Comparison of ENCODE assay signal across 27 cellular contexts in the genomic region with DNA sequence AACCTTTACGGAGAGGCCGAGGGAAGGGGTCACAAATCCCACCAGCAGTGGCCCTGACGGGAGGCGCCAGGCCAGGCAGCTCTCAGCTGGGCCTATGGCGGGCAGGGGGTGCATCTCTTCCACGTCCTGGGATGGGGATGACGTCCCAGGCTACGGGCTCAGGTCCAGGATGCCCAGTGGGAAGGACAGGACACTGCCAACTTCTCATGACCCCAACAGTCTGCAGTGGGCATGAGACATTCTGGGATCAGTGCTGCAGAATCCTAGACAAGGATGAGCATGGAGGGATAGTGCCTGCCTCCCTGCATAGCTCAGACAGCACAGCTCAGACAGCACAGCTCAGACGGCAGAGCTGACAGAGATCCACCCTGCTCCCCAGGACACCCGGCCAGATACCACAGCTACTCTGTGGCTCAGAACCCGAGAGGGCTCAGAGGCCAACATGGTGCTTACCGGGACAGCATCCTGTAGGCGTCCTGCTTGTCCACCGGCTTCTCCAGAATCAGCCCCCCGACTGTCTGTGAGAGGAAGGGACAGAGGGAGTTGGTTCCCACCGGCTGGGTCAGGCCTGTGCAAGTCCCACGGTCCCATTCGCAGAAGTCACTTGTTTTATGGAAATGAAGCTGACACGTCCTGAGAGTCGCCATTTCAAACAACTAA. TPM values are rescaled to one million over a fixed set of nuclear protein-coding genes. Genes with fewer than 3 reads are reported as not detected.
DNase-seq lines count a peak whose midpoint lies in the region; ATAC-seq, FAIRE-seq and TF ChIP-seq lines count a peak whose summit lies in the region.
"Had no signal": no experiment of that assay in that cellular context is flagged by ENCODE, and none has a peak within 500 bp of the region (broad histone marks: within the 10 kb centered on the region; RNA-seq: fewer than 3 reads in every experiment).

No MANE protein-coding gene starts in this region.

- no TSS peak for BruUV-seq in GM12878 (replicated peaks; lab: Mats Ljungman, UMichigan)

- H3K4me1 Mint-ChIP-seq in stimulated activated naive CD8-positive, alpha-beta T cell treated with anti-CD3 and anti-CD28 coated beads, Interleukin-15, amount 100 ng/mL, for 72 hours = no peaks in the 10 kb centered on the region
- no peaks in the 10 kb centered on the region for H3K4me1 Mint-ChIP-seq in stimulated activated naive B cell treated with anti-CD40 and anti-IgM and Interleukin-4, amounts not matched to agents 10 μg/mL and 1 μg/mL and 100 μg/mL, for 72 hours
- H3K4me1 Mint-ChIP-seq: memory B cell had no signal

- CTCF ChIA-PET in GM12878 (lab: Yijun Ruan, JAX) = no interaction called here

- H3K4me3 Mint-ChIP-seq in stimulated activated naive CD8-positive, alpha-beta T cell treated with anti-CD3 and anti-CD28 coated beads, Interleukin-15, amount 100 ng/mL, for 72 hours = no peak overlapping the region
- no peak overlapping the region for H3K4me3 Mint-ChIP-seq in stimulated activated naive B cell treated with anti-CD40 and anti-IgM and Interleukin-4, amounts not matched to agents 10 μg/mL and 1 μg/mL and 100 μg/mL, for 72 hours
- H3K4me3 Mint-ChIP-seq: activated CD4-positive, alpha-beta memory T cell treated with anti-CD3 and anti-CD28 coated beads for 36 hours; CD8-positive, alpha-beta memory T cell; memory B cell; naive B cell; T-helper 1 cell treated with Interleukin-12 subunit alpha and Interleukin-12 subunit beta and Interleukin-4 antibody, amounts not matched to agents 30 μg/mL and 1 μg/mL, for 36 hours had no signal

- TF ChIP-seq RAD21 in GM12878 (IDR thresholded peaks at IDR 0.05; ENCODE audit: insufficient read depth, low read depth, low read length) = no peak

- H3K4me1 ChIP-seq in GM12878 (ENCODE audit: control insufficient read depth, insufficient read depth, low read length) = no peaks in the 10 kb centered on the region
- H3K4me1 ChIP-seq in mucosa of descending colon (ENCODE audit: low read depth) = no peaks in the 10 kb centered on the region
- H3K4me1 ChIP-seq: breast epithelium, transverse colon had no signal

- in situ Hi-C loops in GM12878 (cut with MboI) = no loop called here

- no peak overlapping the region for H3K4me2 ChIP-seq in GM12878 (ENCODE audit: control insufficient read depth, insufficient read depth)

- no peak overlapping the region for H2AFZ ChIP-seq in GM12878 (ENCODE audit: control insufficient read depth, low read depth, low read length)

- POLR2A ChIA-PET in GM12878 (lab: Charles Lee) = no interaction called here

- H3K9me3 ChIP-seq in GM12878 (replicated peaks; ENCODE audit: control insufficient read depth, insufficient read depth, low read length) (no peaks in the 10 kb centered on the region; the same call in 2 of the 3 replicates), mucosa of descending colon (no peaks in the 10 kb centered on the region), MG63 (no peaks in the 10 kb centered on the region)
- H3K9me3 ChIP-seq: breast epithelium, transverse colon had no signal

- no peak overlapping the region for H3K9ac ChIP-seq in GM12878 (ENCODE audit: control insufficient read depth, insufficient read depth, low read length)

- DNase-seq in stimulated activated naive CD8-positive, alpha-beta T cell treated with anti-CD3 and anti-CD28 coated beads, Interleukin-15, Interleukin-2, amounts not matched to agents 100 U/mL and 50 U/mL, for 24 hours = peak; percentile 1
- no peak for DNase-seq in stimulated activated naive CD8-positive, alpha-beta T cell treated with anti-CD3 and anti-CD28 coated beads, Interleukin-15, amount 100 ng/mL, for 72 hours
- DNase-seq in GM12878 (ENCODE audit: low read depth, low spot score) (no peak), mucosa of descending colon (peak in 2 of 3 donors; percentile 13 to 34), HTR-8/SVneo (ENCODE audit: insufficient read length, low spot score) (no peak), MG63 (no peak)
- DNase-seq in stimulated activated naive B cell treated with anti-CD40 and anti-IgM and Interleukin-4, amounts not matched to agents 10 μg/mL and 1 μg/mL and 100 μg/mL, for 72 hours = no peak
- no peak for DNase-seq in central memory CD4-positive, alpha-beta T cell
- DNase-seq: activated CD4-positive, alpha-beta memory T cell treated with anti-CD3 and anti-CD28 coated beads for 36 hours; dermis blood vessel endothelial cell; DMS79 treated with DMSO at 0.1 percent for 48 hours; foreskin melanocyte; hippocampal formation; naive B cell; NCI-H187; NCI-H2227 treated with DMSO at 0.1 percent for 48 hours; NCI-H748 treated with DMSO at 0.1 percent for 48 hours; stimulated activated CD4-positive, alpha-beta T cell treated with anti-CD3 and anti-CD28 coated beads, Interleukin-1b, Interleukin-23, amount 100 ng/mL, for 48 hours; stimulated activated naive CD4-positive, alpha-beta T cell; transverse colon had no signal

- no peak for FAIRE-seq in GM12878 (lab: Jason Lieb, UNC)
- FAIRE-seq in HTR-8/SVneo (lab: Jason Lieb, UNC) = no peak
- FAIRE-seq: K562 had no signal

- H3K27me3 Mint-ChIP-seq in stimulated activated naive CD8-positive, alpha-beta T cell treated with anti-CD3 and anti-CD28 coated beads, Interleukin-15, amount 100 ng/mL, for 72 hours = no peaks in the 10 kb centered on the region
- no peaks in the 10 kb centered on the region for H3K27me3 Mint-ChIP-seq in stimulated activated naive B cell treated with anti-CD40 and anti-IgM and Interleukin-4, amounts not matched to agents 10 μg/mL and 1 μg/mL and 100 μg/mL, for 72 hours
- H3K27me3 Mint-ChIP-seq: activated CD4-positive, alpha-beta memory T cell treated with anti-CD3 and anti-CD28 coated beads for 36 hours; memory B cell; naive B cell had no signal

- 81% methylated on average over 20 of the region's 20 CpGs for WGBS in GM12878 (ENCODE audit: insufficient coverage, insufficient replicate concordance, low lambda C conversion rate, missing lambda C conversion rate)

- H3K27ac ChIP-seq in GM12878 (ENCODE audit: control insufficient read depth, insufficient read depth) = no peak overlapping the region
- H3K27ac ChIP-seq: breast epithelium, epithelial cell of prostate, ovary, transverse colon had no signal

- TF ChIP-seq POLR2A in GM12878 (IDR thresholded peaks at IDR 0.05; ENCODE audit: low read depth, low read length) = peak; percentile 59; the same call in 1 of the 2 replicates

- H3K27ac Mint-ChIP-seq in stimulated activated naive CD8-positive, alpha-beta T cell treated with anti-CD3 and anti-CD28 coated beads, Interleukin-15, amount 100 ng/mL, for 72 hours = no peak overlapping the region
- no peak overlapping the region for H3K27ac Mint-ChIP-seq in stimulated activated naive B cell treated with anti-CD40 and anti-IgM and Interleukin-4, amounts not matched to agents 10 μg/mL and 1 μg/mL and 100 μg/mL, for 72 hours
- H3K27ac Mint-ChIP-seq: activated CD4-positive, alpha-beta memory T cell treated with anti-CD3 and anti-CD28 coated beads for 36 hours; CD8-positive, alpha-beta memory T cell; memory B cell; T-helper 1 cell treated with Interleukin-12 subunit alpha and Interleukin-12 subunit beta and Interleukin-4 antibody, amounts not matched to agents 30 μg/mL and 1 μg/mL, for 36 hours had no signal

- intact Hi-C loops in GM12878 (cut with micrococcal nuclease; ENCODE audit: unreplicated experiment) = no loop called here
- intact Hi-C loops in mucosa of descending colon (cut with DNase I, micrococcal nuclease) = no loop called here

- H3K36me3 ChIP-seq in GM12878 (ENCODE audit: control insufficient read depth in 2 of 2, insufficient read depth in 2 of 2, low read length in 1 of 2) (peaks cover 22 to 29% of the 10 kb centered on the region in 2 experiments; a peak in 3 of 4 replicates), mucosa of descending colon (ENCODE audit: low read depth) (no peaks in the 10 kb centered on the region), MG63 (peaks cover 29% of the 10 kb centered on the region)
- H3K36me3 ChIP-seq: breast epithelium, ovary had no signal

- no peak for TF ChIP-seq EP300 in GM12878 (IDR thresholded peaks at IDR 0.05; ENCODE audit: borderline replicate concordance in 1 of 2, control insufficient read depth in 1 of 2, low read depth in 2 of 2, low read length in 2 of 2)

- H3K9me3 Mint-ChIP-seq in stimulated activated naive CD8-positive, alpha-beta T cell treated with anti-CD3 and anti-CD28 coated beads, Interleukin-15, amount 100 ng/mL, for 72 hours = peaks cover 6 to 7% of the 10 kb centered on the region in 2 donors
- H3K9me3 Mint-ChIP-seq in stimulated activated naive B cell treated with anti-CD40 and anti-IgM and Interleukin-4, amounts not matched to agents 10 μg/mL and 1 μg/mL and 100 μg/mL, for 72 hours = no peaks in the 10 kb centered on the region
- H3K9me3 Mint-ChIP-seq: CD8-positive, alpha-beta memory T cell; memory B cell; T-helper 1 cell treated with Interleukin-12 subunit alpha and Interleukin-12 subunit beta and Interleukin-4 antibody, amounts not matched to agents 30 μg/mL and 1 μg/mL, for 36 hours had no signal

- RAD21 ChIA-PET in GM12878 (lab: Charles Lee; ENCODE audit: unreplicated experiment) = no interaction called here

- SMC1A ChIA-PET in GM12878 (lab: Charles Lee; ENCODE audit: uncharacterized antibody, unreplicated experiment) = no interaction called here

- no peaks in the 10 kb centered on the region for H4K20me1 ChIP-seq in GM12878 (ENCODE audit: control insufficient read depth, insufficient read depth)

- no peaks in the 10 kb centered on the region for H3K79me2 ChIP-seq in GM12878 (ENCODE audit: control insufficient read depth, insufficient read depth, low read length)

- peaks cover 50 to 70% of the 10 kb centered on the region in 2 donors for H3K36me3 Mint-ChIP-seq in stimulated activated naive B cell treated with anti-CD40 and anti-IgM and Interleukin-4, amounts not matched to agents 10 μg/mL and 1 μg/mL and 100 μg/mL, for 72 hours

- H3K4me3 ChIP-seq in GM12878 = no peak overlapping the region
- no peak overlapping the region for H3K4me3 ChIP-seq in mucosa of descending colon
- no peak overlapping the region for H3K4me3 ChIP-seq in MG63
- H3K4me3 ChIP-seq: breast epithelium, K562, ovary, transverse colon had no signal

- no peak for TF ChIP-seq CTCF in GM12878 (IDR thresholded peaks at IDR 0.05 in 2 of 3, conservative IDR thresholded peaks at IDR 0.05 in 1 of 3; ENCODE audit: control insufficient read depth in 2 of 3, extremely low read depth in 1 of 3, insufficient read depth in 1 of 3, low read depth in 3 of 3, low read length in 3 of 3)
- TF ChIP-seq CTCF in mucosa of descending colon (IDR thresholded peaks at IDR 0.05) = no peak

- ATAC-seq in stimulated activated naive CD8-positive, alpha-beta T cell treated with anti-CD3 and anti-CD28 coated beads, Interleukin-15, Interleukin-2, amounts not matched to agents 100 U/mL and 50 U/mL, for 24 hours = no peak
- ATAC-seq in stimulated activated naive CD8-positive, alpha-beta T cell treated with anti-CD3 and anti-CD28 coated beads, Interleukin-15, amount 100 ng/mL, for 72 hours = no peak
- ATAC-seq in GM12878 (peak; percentile 40), mucosa of descending colon (no peak)
- no peak for ATAC-seq in stimulated activated naive B cell treated with anti-CD40 and anti-IgM and Interleukin-4, amounts not matched to agents 10 μg/mL and 1 μg/mL and 100 μg/mL, for 72 hours (replicated peaks)
- ATAC-seq: K562 had no signal

- H3K27me3 ChIP-seq in GM12878 (replicated peaks in 1 of 2; ENCODE audit: control insufficient read depth in 2 of 2, insufficient read depth in 2 of 2, low read length in 1 of 2) (no peaks in the 10 kb centered on the region), MG63 (no peaks in the 10 kb centered on the region)
- H3K27me3 ChIP-seq: breast epithelium, ovary, transverse colon had no signal

RNA-seq across cellular contexts. Expression of gene ASMTL, which starts 17.3 kb away (rescaled TPM):
- 32.4 and 34.7 TPM in 2 replicates for total RNA-seq in GM12878 (2013; cell fraction: nucleolus; rRNA removed)
- total RNA-seq in GM12878 (2014; rRNA removed) (21.7 and 32.2 TPM in 2 replicates), GM12878 (2014; rRNA removed; fragmentation: Illumina TruSeq; extraction: Trizol) (15.5 and 18.1 TPM in 2 replicates), GM12878 (2021) (46.6 and 46.8 TPM in 2 replicates), mucosa of descending colon (10 to 100 TPM; 15.6 to 32.0 (median 18.8) TPM)
- polyA plus RNA-seq in GM12878 (2011; ENCODE audit: low read depth) = 14.8 TPM
- polyA plus RNA-seq in GM12878 (2011; rRNA removed) (24.5 and 51.9 TPM in 2 replicates), GM12878 (2014; fragmentation: Illumina TruSeq; extraction: Trizol) (8.5 and 14.3 TPM in 2 replicates), GM12878 (2014; fragmentation: Nextera tagmentation; extraction: Ambion mirVana) (1 to 10 TPM; 1.6 to 3.8 TPM), GM12878 (2014; rRNA removed) (44.6 and 48.4 TPM in 2 replicates), GM12878 (2016; fragmentation: Nextera tagmentation; extraction: Ambion mirVana) (10 to 100 TPM; 32.1 to 34.4 TPM)
- 54.2 and 67.8 TPM in 2 replicates for polyA plus RNA-seq in GM12878 (2011; cell fraction: cytosol; rRNA removed)
- polyA plus RNA-seq in GM12878 (2011; cell fraction: nucleus; rRNA removed) = 97.6 and 127 TPM in 2 replicates
- 42.3 and 47.5 TPM in 2 replicates for polyA plus RNA-seq in GM12878 (2012)
- polyA minus RNA-seq in GM12878 (2011; rRNA and poly(A)+ RNA removed) = 31.2 and 53.8 TPM in 2 replicates
- polyA minus RNA-seq in GM12878 (2011; cell fraction: cytosol; rRNA and poly(A)+ RNA removed) = 20.7 and 21.2 TPM in 2 replicates
- polyA minus RNA-seq in GM12878 (2011; cell fraction: nucleus; rRNA and poly(A)+ RNA removed) = 17.2 and 27.9 TPM in 2 replicates
- 29.3 and 60.9 TPM in 2 replicates for total RNA-seq in MG63 (2014; rRNA removed; shearing (Covaris generic); ENCODE audit: low replicate concordance)

RNA-seq across cellular contexts. Expression of gene SLC25A6, which starts 43.5 kb away (rescaled TPM):
- 200 and 249 TPM in 2 replicates for total RNA-seq in GM12878 (2013; cell fraction: nucleolus; rRNA removed)
- total RNA-seq in GM12878 (2014; rRNA removed) = 225 and 293 TPM in 2 replicates
- 261 and 287 TPM in 2 replicates for total RNA-seq in GM12878 (2014; rRNA removed; fragmentation: Illumina TruSeq; extraction: Trizol)
- 632 and 654 TPM in 2 replicates for total RNA-seq in GM12878 (2021)
- 286 TPM for polyA plus RNA-seq in GM12878 (2011; ENCODE audit: low read depth)
- polyA plus RNA-seq in GM12878 (2011; rRNA removed) = 157 and 352 TPM in 2 replicates
- polyA plus RNA-seq in GM12878 (2011; cell fraction: cytosol; rRNA removed) = 683 and 869 TPM in 2 replicates
- polyA plus RNA-seq in GM12878 (2011; cell fraction: nucleus; rRNA removed) = 295 and 304 TPM in 2 replicates
- polyA plus RNA-seq in GM12878 (2012) = 757 and 810 TPM in 2 replicates
- polyA plus RNA-seq in GM12878 (2014; fragmentation: Illumina TruSeq; extraction: Trizol) = 34.2 and 187 TPM in 2 replicates
- 100 to 1,000 TPM in 1 of 2 experiments, 10 to 100 TPM in 1; 61.9 to 127 TPM for polyA plus RNA-seq in GM12878 (2014; fragmentation: Nextera tagmentation; extraction: Ambion mirVana)
- 642 and 753 TPM in 2 replicates for polyA plus RNA-seq in GM12878 (2014; rRNA removed)
- polyA plus RNA-seq in GM12878 (2016; fragmentation: Nextera tagmentation; extraction: Ambion mirVana) = 100 to 1,000 TPM; 447 to 454 TPM
- polyA minus RNA-seq in GM12878 (2011; rRNA and poly(A)+ RNA removed) = 274 and 515 TPM in 2 replicates
- 253 and 254 TPM in 2 replicates for polyA minus RNA-seq in GM12878 (2011; cell fraction: cytosol; rRNA and poly(A)+ RNA removed)
- 107 and 179 TPM in 2 replicates for polyA minus RNA-seq in GM12878 (2011; cell fraction: nucleus; rRNA and poly(A)+ RNA removed)
- 100 to 1,000 TPM; 435 to 455 (median 450) TPM for total RNA-seq in mucosa of descending colon
- total RNA-seq in MG63 (2014; rRNA removed; shearing (Covaris generic); ENCODE audit: low replicate concordance) = 478 and 634 TPM in 2 replicates

Comparison
In these comparisons a context has a peak if more than half of its experiments do, and no peak if none do; other contexts are left out.
1. DNase-seq: peak in stimulated activated naive CD8-positive, alpha-beta T cell treated with anti-CD3 and anti-CD28 coated beads, Interleukin-15, Interleukin-2, amounts not matched to agents 100 U/mL and 50 U/mL, for 24 hours (single experiment) and mucosa of descending colon (2 of 3); none in stimulated activated naive CD8-positive, alpha-beta T cell treated with anti-CD3 and anti-CD28 coated beads, Interleukin-15, amount 100 ng/mL, for 72 hours (0 of 2), GM12878 (single experiment), HTR-8/SVneo (single experiment), stimulated activated naive B cell treated with anti-CD40 and anti-IgM and Interleukin-4, amounts not matched to agents 10 μg/mL and 1 μg/mL and 100 μg/mL, for 72 hours (single experiment), central memory CD4-positive, alpha-beta T cell (single experiment) and MG63 (single experiment).